ENCODE assay signal across 1 cellular context in the genomic region with DNA sequence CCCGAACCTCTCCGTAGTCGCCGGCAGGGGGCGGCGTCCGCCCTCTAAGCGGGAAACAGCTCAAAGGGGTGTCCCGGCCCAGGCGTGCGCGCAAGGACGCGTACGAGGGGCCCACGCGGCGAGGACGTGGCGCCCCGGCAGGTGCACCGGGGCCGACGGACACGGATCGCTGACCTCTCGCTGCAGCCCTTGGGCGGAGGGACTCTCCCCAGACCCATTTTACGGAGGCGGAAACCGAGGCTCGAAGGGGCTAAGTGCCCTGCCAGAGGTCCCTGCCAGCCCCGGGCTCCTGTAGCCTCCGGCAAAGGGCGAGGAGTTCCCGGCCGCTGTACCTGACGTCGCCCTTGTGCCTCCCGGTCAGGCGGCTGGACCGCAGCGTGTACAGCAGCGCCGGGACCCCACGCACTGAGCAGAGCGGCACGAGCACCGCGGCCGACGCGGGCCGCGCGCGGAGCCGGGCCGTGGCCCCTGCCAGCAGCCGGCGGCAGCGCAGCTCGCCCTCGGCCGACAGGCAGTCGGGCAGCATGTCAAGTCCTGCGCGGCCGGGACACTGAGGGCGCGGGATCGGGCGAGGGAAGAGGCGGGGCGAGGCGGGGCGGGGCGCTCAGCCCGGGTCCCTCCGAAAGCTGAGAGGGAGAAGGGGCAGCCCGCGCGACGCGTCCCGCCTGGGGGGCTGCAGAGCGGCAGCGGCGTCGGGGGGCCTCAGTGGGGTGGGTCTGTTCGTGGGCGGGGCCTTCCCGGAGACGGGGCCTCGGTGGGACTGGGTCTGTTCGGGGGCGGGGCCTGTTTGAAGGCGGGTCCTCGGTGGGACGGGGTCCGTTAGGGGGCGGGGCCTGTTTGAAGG.
TF ChIP-seq lines count a peak whose summit lies in the region.

A gene with protein sequence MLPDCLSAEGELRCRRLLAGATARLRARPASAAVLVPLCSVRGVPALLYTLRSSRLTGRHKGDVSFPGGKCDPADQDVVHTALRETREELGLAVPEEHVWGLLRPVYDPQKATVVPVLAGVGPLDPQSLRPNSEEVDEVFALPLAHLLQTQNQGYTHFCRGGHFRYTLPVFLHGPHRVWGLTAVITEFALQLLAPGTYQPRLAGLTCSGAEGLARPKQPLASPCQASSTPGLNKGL (minus strand): TSS at position 552 of the 844 bp plus-strand sequence. CDS start 26 bp downstream, at position 526.

TF ChIP-seq in HepG2, 621 proteins besides CTCF, POLR2A, EP300 and RAD21 (continued from another document and continues in another):
- TF ChIP-seq, protein P1, sequence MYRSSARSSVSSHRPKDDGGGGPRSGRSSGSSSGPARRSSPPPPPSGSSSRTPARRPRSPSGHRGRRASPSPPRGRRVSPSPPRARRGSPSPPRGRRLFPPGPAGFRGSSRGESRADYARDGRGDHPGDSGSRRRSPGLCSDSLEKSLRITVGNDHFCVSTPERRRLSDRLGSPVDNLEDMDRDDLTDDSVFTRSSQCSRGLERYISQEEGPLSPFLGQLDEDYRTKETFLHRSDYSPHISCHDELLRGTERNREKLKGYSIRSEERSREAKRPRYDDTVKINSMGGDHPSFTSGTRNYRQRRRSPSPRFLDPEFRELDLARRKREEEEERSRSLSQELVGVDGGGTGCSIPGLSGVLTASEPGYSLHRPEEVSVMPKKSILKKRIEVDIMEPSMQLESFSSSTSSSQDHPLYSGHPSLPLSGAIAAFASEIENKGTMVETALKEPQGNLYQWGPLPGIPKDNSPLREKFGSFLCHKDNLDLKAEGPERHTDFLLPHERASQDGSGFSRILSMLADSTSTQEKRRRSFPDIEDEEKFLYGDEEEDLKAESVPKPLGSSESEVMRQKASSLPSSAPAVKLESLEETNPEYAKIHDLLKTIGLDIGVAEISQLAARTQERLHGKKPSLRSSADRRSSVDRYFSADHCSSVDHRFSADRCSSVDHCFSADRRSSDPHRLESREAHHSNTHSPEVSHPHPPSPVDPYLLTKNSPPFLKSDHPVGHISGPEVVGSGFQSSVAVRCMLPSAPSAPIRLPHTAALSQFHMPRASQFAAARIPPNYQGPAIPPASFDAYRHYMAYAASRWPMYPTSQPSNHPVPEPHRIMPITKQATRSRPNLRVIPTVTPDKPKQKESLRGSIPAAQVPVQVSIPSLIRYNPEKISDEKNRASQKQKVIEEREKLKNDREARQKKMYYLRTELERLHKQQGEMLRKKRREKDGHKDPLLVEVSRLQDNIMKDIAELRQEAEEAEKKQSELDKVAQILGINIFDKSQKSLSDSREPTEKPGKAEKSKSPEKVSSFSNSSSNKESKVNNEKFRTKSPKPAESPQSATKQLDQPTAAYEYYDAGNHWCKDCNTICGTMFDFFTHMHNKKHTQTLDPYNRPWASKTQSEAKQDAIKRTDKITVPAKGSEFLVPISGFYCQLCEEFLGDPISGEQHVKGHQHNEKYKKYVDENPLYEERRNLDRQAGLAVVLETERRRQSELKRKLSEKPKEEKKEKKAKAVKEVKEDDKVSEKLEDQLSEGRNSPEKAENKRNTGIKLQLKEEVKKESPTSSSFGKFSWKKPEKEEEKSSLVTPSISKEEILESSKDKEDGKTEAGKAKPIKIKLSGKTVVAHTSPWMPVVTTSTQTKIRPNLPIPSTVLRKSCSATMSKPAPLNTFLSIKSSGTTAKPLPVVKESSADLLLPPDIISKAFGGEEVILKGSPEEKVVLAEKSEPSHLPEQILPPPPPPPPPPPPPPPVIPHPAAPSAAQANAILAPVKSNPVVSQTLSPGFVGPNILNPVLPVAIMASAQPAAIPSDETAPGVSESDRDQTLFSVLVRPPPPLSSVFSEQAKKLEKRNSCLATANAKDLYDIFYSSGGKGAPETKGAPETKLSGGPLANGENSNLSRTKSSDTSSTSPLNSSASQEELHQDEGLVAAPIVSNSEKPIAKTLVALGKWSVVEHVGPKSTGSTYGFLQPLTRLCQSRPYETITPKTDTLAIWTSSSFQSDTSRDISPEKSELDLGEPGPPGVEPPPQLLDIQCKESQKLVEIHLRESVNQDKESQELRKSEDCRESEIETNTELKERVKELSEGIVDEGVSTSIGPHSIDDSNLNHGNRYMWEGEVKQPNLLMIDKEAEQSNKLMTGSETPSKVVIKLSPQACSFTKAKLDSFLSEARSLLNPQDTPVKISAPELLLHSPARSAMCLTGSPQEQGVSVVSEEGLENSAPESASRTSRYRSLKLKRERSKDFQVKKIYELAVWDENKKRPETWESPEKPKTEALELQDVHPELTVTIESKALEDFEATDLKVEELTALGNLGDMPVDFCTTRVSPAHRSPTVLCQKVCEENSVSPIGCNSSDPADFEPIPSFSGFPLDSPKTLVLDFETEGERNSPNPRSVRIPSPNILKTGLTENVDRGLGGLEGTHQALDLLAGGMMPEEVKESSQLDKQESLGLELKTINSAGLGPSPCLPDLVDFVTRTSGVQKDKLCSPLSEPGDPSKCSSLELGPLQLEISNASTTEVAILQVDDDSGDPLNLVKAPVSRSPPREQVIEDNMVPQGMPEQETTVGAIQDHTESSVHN (CRISPR knock-in tag; IDR thresholded peaks at IDR 0.05): 0 out of 2 replicates have a peak, but pooled peaks have one; percentile 43
- TF ChIP-seq FOXK2 (IDR thresholded peaks at IDR 0.05): no peak
- 0 out of 2 replicates have a peak, but pooled peaks have one; percentile 31 for TF ChIP-seq SOX5 (CRISPR knock-in tag; IDR thresholded peaks at IDR 0.05; ENCODE audit: borderline replicate concordance)
- peak; percentile 40; the same call in 1 of the 2 replicates for TF ChIP-seq ZNF367 (CRISPR knock-in tag; IDR thresholded peaks at IDR 0.05; ENCODE audit: borderline replicate concordance)
- peak; percentile 95 for TF ChIP-seq ZNF253 (CRISPR knock-in tag; IDR thresholded peaks at IDR 0.05; ENCODE audit: borderline replicate concordance)
- peak; percentile 91 for TF ChIP-seq ZNF749 (CRISPR knock-in tag; IDR thresholded peaks at IDR 0.05; ENCODE audit: borderline replicate concordance)
- TF ChIP-seq ZNF572 (CRISPR knock-in tag; IDR thresholded peaks at IDR 0.05): no peak
- peak; percentile 55; the same call in 1 of the 2 replicates for TF ChIP-seq REPIN1 (CRISPR knock-in tag; IDR thresholded peaks at IDR 0.05; ENCODE audit: borderline replicate concordance, low read depth)
- TF ChIP-seq ZNF382 (CRISPR knock-in tag; IDR thresholded peaks at IDR 0.05; ENCODE audit: borderline replicate concordance): no peak
- TF ChIP-seq ELF4 (CRISPR knock-in tag; IDR thresholded peaks at IDR 0.05; ENCODE audit: borderline replicate concordance): no peak
- no peak for TF ChIP-seq ZKSCAN5 (CRISPR knock-in tag; IDR thresholded peaks at IDR 0.05)
- no peak for TF ChIP-seq ZNF292 (CRISPR knock-in tag; IDR thresholded peaks at IDR 0.05; ENCODE audit: borderline replicate concordance, low read depth)
- TF ChIP-seq, protein P2, sequence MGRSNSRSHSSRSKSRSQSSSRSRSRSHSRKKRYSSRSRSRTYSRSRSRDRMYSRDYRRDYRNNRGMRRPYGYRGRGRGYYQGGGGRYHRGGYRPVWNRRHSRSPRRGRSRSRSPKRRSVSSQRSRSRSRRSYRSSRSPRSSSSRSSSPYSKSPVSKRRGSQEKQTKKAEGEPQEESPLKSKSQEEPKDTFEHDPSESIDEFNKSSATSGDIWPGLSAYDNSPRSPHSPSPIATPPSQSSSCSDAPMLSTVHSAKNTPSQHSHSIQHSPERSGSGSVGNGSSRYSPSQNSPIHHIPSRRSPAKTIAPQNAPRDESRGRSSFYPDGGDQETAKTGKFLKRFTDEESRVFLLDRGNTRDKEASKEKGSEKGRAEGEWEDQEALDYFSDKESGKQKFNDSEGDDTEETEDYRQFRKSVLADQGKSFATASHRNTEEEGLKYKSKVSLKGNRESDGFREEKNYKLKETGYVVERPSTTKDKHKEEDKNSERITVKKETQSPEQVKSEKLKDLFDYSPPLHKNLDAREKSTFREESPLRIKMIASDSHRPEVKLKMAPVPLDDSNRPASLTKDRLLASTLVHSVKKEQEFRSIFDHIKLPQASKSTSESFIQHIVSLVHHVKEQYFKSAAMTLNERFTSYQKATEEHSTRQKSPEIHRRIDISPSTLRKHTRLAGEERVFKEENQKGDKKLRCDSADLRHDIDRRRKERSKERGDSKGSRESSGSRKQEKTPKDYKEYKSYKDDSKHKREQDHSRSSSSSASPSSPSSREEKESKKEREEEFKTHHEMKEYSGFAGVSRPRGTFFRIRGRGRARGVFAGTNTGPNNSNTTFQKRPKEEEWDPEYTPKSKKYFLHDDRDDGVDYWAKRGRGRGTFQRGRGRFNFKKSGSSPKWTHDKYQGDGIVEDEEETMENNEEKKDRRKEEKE (IDR thresholded peaks at IDR 0.05): no peak
- no peak for TF ChIP-seq PRPF4 (IDR thresholded peaks at IDR 0.05; ENCODE audit: low read depth, low read length, poor library complexity, severe bottlenecking)
- TF ChIP-seq, protein P3, sequence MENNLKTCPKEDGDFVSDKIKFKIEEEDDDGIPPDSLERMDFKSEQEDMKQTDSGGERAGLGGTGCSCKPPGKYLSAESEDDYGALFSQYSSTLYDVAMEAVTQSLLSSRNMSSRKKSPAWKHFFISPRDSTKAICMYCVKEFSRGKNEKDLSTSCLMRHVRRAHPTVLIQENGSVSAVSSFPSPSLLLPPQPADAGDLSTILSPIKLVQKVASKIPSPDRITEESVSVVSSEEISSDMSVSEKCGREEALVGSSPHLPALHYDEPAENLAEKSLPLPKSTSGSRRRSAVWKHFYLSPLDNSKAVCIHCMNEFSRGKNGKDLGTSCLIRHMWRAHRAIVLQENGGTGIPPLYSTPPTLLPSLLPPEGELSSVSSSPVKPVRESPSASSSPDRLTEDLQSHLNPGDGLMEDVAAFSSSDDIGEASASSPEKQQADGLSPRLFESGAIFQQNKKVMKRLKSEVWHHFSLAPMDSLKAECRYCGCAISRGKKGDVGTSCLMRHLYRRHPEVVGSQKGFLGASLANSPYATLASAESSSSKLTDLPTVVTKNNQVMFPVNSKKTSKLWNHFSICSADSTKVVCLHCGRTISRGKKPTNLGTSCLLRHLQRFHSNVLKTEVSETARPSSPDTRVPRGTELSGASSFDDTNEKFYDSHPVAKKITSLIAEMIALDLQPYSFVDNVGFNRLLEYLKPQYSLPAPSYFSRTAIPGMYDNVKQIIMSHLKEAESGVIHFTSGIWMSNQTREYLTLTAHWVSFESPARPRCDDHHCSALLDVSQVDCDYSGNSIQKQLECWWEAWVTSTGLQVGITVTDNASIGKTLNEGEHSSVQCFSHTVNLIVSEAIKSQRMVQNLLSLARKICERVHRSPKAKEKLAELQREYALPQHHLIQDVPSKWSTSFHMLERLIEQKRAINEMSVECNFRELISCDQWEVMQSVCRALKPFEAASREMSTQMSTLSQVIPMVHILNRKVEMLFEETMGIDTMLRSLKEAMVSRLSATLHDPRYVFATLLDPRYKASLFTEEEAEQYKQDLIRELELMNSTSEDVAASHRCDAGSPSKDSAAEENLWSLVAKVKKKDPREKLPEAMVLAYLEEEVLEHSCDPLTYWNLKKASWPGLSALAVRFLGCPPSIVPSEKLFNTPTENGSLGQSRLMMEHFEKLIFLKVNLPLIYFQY (CRISPR knock-in tag; IDR thresholded peaks at IDR 0.05; ENCODE audit: borderline replicate concordance): peak; percentile 79
- TF ChIP-seq SMC3 (IDR thresholded peaks at IDR 0.05; ENCODE audit: low read length): peak; percentile 36; the same call in 1 of the 2 replicates
- no peak for TF ChIP-seq TBP (CRISPR knock-in tag; IDR thresholded peaks at IDR 0.05)
- 0 out of 2 replicates have a peak, but pooled peaks have one; percentile 41 for TF ChIP-seq TOE1 (CRISPR knock-in tag; IDR thresholded peaks at IDR 0.05)
- no peak for TF ChIP-seq HDAC6 (IDR thresholded peaks at IDR 0.05; ENCODE audit: low read depth, low read length)
- TF ChIP-seq NFKBIZ (CRISPR knock-in tag; IDR thresholded peaks at IDR 0.05): no peak; the same call in 1 of the 2 replicates
- TF ChIP-seq ZNF510 (CRISPR knock-in tag; IDR thresholded peaks at IDR 0.05; ENCODE audit: low read depth): peak; percentile 89; the same call in 1 of the 2 replicates
- TF ChIP-seq AHR (CRISPR knock-in tag; IDR thresholded peaks at IDR 0.05): no peak
- TF ChIP-seq, protein P4, sequence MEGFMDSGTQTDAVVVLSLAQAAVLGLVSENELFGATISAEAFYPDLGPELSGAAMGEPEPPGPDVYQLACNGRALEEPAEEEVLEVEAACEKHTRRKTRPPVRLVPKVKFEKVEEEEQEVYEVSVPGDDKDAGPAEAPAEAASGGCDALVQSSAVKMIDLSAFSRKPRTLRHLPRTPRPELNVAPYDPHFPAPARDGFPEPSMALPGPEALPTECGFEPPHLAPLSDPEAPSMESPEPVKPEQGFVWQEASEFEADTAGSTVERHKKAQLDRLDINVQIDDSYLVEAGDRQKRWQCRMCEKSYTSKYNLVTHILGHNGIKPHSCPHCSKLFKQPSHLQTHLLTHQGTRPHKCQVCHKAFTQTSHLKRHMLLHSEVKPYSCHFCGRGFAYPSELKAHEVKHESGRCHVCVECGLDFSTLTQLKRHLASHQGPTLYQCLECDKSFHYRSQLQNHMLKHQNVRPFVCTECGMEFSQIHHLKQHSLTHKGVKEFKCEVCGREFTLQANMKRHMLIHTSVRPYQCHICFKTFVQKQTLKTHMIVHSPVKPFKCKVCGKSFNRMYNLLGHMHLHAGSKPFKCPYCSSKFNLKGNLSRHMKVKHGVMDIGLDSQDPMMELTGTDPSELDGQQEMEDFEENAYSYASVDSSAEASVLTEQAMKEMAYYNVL (CRISPR knock-in tag; IDR thresholded peaks at IDR 0.05; ENCODE audit: borderline replicate concordance): no peak; the same call in 1 of the 2 replicates
- TF ChIP-seq, protein P5, sequence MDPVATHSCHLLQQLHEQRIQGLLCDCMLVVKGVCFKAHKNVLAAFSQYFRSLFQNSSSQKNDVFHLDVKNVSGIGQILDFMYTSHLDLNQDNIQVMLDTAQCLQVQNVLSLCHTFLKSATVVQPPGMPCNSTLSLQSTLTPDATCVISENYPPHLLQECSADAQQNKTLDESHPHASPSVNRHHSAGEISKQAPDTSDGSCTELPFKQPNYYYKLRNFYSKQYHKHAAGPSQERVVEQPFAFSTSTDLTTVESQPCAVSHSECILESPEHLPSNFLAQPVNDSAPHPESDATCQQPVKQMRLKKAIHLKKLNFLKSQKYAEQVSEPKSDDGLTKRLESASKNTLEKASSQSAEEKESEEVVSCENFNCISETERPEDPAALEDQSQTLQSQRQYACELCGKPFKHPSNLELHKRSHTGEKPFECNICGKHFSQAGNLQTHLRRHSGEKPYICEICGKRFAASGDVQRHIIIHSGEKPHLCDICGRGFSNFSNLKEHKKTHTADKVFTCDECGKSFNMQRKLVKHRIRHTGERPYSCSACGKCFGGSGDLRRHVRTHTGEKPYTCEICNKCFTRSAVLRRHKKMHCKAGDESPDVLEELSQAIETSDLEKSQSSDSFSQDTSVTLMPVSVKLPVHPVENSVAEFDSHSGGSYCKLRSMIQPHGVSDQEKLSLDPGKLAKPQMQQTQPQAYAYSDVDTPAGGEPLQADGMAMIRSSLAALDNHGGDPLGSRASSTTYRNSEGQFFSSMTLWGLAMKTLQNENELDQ (CRISPR knock-in tag; IDR thresholded peaks at IDR 0.05; ENCODE audit: borderline replicate concordance): no peak
- peak; percentile 70 for TF ChIP-seq ZNF891 (CRISPR knock-in tag; IDR thresholded peaks at IDR 0.05)
- TF ChIP-seq ZNF446 (CRISPR knock-in tag; IDR thresholded peaks at IDR 0.05): no peak
- TF ChIP-seq ZNF558 (CRISPR knock-in tag; IDR thresholded peaks at IDR 0.05; ENCODE audit: borderline replicate concordance): no peak; the same call in 1 of the 2 replicates
- TF ChIP-seq FOXP1 (IDR thresholded peaks at IDR 0.05): no peak
- TF ChIP-seq FOXP1 (CRISPR knock-in tag; IDR thresholded peaks at IDR 0.05): no peak
